1 cellular context compared by ENCODE assay signal in genomic region chr7:55366461-55367138, GRCh38.
TF ChIP-seq lines count a peak whose summit lies in the region.

No MANE protein-coding gene starts in this region.

TF ChIP-seq in HepG2, 621 proteins besides CTCF, POLR2A, EP300 and RAD21 (continued from another document):
- TF ChIP-seq HMGXB3 (CRISPR knock-in tag; IDR thresholded peaks at IDR 0.05; ENCODE audit: borderline replicate concordance) (0 out of 2 replicates have a peak, but pooled peaks have one; percentile 12), ZNF326 (CRISPR knock-in tag; IDR thresholded peaks at IDR 0.05; ENCODE audit: borderline replicate concordance) (no peak), REST (IDR thresholded peaks at IDR 0.05; ENCODE audit: borderline replicate concordance in 1 of 2, low read depth in 1 of 2, low read length in 2 of 2) (no peak), BORCS8-MEF2B (CRISPR knock-in tag; IDR thresholded peaks at IDR 0.05) (peak; percentile 52; the same call in 1 of the 2 replicates), HMG20A (CRISPR knock-in tag; IDR thresholded peaks at IDR 0.05; ENCODE audit: borderline replicate concordance) (no peak), ATF1 (CRISPR knock-in tag; IDR thresholded peaks at IDR 0.05) (no peak; the same call in 1 of the 2 replicates), JARID2 (CRISPR knock-in tag; IDR thresholded peaks at IDR 0.05; ENCODE audit: insufficient replicate concordance) (no peak), PAF1 (CRISPR knock-in tag; IDR thresholded peaks at IDR 0.05) (no peak), BRD4 (CRISPR knock-in tag; IDR thresholded peaks at IDR 0.05) (no peak), SMC3 (IDR thresholded peaks at IDR 0.05; ENCODE audit: low read length) (no peak), ZNF18 (CRISPR knock-in tag; IDR thresholded peaks at IDR 0.05; ENCODE audit: insufficient replicate concordance) (no peak), ZNF296 (CRISPR knock-in tag; conservative IDR thresholded peaks at IDR 0.05) (no peak), ZNF703 (CRISPR knock-in tag; IDR thresholded peaks at IDR 0.05; ENCODE audit: borderline replicate concordance) (0 out of 2 replicates have a peak, but pooled peaks have one; percentile 2), NCOR1 (IDR thresholded peaks at IDR 0.05; ENCODE audit: borderline replicate concordance, low read length) (no peak), ATRX (CRISPR knock-in tag; IDR thresholded peaks at IDR 0.05; ENCODE audit: borderline replicate concordance) (no peak), THYN1 (CRISPR knock-in tag; IDR thresholded peaks at IDR 0.05; ENCODE audit: borderline replicate concordance, low read depth) (no peak), ZNF33B (CRISPR knock-in tag; IDR thresholded peaks at IDR 0.05) (no peak), CAMTA2 (CRISPR knock-in tag; IDR thresholded peaks at IDR 0.05; ENCODE audit: borderline replicate concordance) (no peak)
